In the genomic region with DNA sequence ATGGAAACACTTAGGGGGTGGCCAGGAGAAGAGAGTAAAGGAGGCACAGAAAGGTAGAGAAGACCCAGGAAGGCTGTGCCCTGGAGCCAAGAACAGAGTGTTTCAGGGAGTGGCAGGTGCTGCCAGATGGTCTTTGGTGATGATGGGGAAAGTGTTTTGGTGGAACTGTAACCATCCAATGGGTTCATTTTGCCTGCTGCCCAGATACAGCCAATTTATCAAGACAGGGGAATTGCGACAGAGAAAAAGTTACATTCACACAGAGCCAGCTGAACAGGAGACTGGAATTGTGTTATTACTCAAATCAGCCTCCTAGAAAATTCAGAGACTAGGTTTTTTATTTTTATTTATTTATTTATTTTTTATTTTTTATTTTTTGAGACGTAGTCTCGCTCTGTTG, we compare ENCODE assay signal across 1 cellular context.
A peak's percentile ranks its signal among the peaks of the same experiment; 100 is the strongest.
TF ChIP-seq lines count a peak whose summit lies in the region.

No MANE protein-coding gene starts in this region.

TF ChIP-seq in HEK293, 187 proteins besides CTCF, POLR2A, EP300 and RAD21 (continued from another document):
- TF ChIP-seq, protein P1, sequence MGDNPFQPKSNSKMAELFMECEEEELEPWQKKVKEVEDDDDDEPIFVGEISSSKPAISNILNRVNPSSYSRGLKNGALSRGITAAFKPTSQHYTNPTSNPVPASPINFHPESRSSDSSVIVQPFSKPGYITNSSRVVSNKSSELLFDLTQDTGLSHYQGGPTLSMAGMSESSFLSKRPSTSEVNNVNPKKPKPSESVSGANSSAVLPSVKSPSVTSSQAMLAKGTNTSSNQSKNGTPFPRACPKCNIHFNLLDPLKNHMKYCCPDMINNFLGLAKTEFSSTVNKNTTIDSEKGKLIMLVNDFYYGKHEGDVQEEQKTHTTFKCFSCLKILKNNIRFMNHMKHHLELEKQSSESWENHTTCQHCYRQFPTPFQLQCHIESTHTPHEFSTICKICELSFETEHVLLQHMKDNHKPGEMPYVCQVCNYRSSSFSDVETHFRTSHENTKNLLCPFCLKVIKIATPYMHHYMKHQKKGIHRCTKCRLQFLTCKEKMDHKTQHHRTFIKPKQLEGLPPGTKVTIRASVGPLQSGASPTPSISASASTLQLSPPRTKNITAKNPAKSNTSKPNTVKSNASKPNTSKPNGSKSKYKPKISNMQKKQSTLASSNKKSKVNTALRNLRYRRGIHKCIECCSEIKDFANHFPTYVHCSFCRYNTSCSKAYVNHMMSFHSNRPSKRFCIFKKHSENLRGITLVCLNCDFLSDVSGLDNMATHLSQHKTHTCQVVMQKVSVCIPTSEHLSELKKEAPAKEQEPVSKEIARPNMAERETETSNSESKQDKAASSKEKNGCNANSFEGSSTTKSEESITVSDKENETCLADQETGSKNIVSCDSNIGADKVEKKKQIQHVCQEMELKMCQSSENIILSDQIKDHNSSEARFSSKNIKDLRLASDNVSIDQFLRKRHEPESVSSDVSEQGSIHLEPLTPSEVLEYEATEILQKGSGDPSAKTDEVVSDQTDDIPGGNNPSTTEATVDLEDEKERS (tag by site-specific recombination; IDR thresholded peaks at IDR 0.05), result peak; percentile 64; the same call in 1 of the 2 replicates
